In the genomic region with DNA sequence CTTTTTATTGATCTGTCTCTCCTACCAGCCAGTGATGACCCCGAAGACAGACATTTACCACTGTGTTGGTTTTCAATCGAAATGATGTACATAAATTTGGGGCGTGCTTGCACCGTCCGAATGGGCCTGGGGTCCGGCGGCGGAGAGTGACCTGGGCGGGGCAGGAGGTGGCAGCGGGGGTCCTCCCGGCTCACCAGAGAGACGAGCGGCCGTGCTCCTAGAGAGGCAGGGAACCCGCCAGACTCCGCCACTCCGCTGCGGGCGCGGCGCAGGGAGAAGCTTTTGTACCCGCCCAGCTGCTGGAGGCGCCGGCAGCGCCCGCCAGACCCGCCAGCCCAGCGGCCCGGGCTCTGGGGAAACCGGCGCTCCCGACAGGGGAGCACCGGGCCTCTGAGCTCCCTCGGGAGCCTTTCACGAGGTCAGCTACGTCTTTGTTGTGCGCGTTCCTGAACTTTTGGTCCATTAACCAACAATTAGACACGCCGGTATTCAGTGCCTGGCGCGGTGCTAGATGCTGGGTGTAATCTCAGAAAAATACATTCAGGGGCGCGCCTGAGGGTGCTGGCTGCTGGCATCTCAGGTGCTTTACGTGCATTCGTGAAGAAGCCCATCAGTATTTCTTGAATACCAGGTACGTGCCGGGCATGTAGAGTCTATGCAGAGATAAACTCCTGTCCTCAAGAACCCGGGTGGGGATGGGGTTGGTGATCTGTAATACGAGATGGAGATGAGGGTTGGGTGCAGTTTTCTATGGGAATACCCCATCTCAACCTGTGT, we compare ENCODE assay signal across 8 cellular contexts. TPM values are rescaled to one million over a fixed set of nuclear protein-coding genes. Genes with fewer than 3 reads are reported as not detected.
A peak's percentile ranks its signal among the peaks of the same experiment; 100 is the strongest.
DNase-seq lines count a peak whose midpoint lies in the region; ATAC-seq and TF ChIP-seq lines count a peak whose summit lies in the region.

TSS of gene PGBD1 (plus strand) at position 285 of the 777 bp plus-strand sequence. CDS start 2,242 bp downstream, outside the sequence.

- TF ChIP-seq CTCF in WERI-Rb-1 (IDR thresholded peaks at IDR 0.05; ENCODE audit: low read depth, low read length) (no peak), spleen (IDR thresholded peaks at IDR 0.05 in 8 of 11, conservative IDR thresholded peaks at IDR 0.05 in 3 of 11) (no peak)

- H3K36me3 ChIP-seq in WERI-Rb-1 (peaks cover 45% of the 10 kb centered on the region), spleen (peaks cover 2 to 45% (median 14%) of the 10 kb centered on the region in 6 donors)

- peak; percentile 50 for DNase-seq in A172 (ENCODE audit: low spot score)
- peak; percentile 18 for DNase-seq in NCI-H2107 (lab: John Stamatoyannopoulos, UW)
- DNase-seq in WERI-Rb-1 = peak; percentile 96
- DNase-seq in cerebellum (ENCODE audit: low spot score) = peak; percentile 83
- DNase-seq in islet precursor cell = peak; percentile 91
- DNase-seq in spleen = peak; percentile 91

- H3K27ac ChIP-seq in WERI-Rb-1 (peak within 1 kb of the TSS; percentile 75), spleen (peak within 1 kb of the TSS in 6 of 8 donors; percentile 1 to 62 (median 42))

- H3K27me3 ChIP-seq in WERI-Rb-1 (ENCODE audit: insufficient read depth, low read depth, severe bottlenecking) (no peaks in the 10 kb centered on the region), spleen (replicated peaks in 1 of 7) (peaks cover 0 to 19% (median 0%) of the 10 kb centered on the region in 7 donors)

- H3K9me3 ChIP-seq in WERI-Rb-1 (ENCODE audit: severe bottlenecking) (no peaks in the 10 kb centered on the region), spleen (peaks cover 0 to 6% (median 0%) of the 10 kb centered on the region in 8 donors)

- ATAC-seq in GM18517 (IDR thresholded peaks at IDR 0.05; ENCODE audit: unreplicated experiment) (peak; percentile 67), HG02981 (IDR thresholded peaks at IDR 0.05; ENCODE audit: unreplicated experiment) (peak; percentile 79)

- intact Hi-C loops in spleen (cut with DNase I; ENCODE audit: low total_unique reads) = no loop called here

- WGBS in spleen, 5 donors = 1 to 3% (median 1%) methylated on average over 38 to 50 of the region's 50 CpGs

- H3K4me3 ChIP-seq in WERI-Rb-1 (ENCODE audit: low read depth, low read length) (peak within 1 kb of the TSS; percentile 98), spleen (peak within 1 kb of the TSS; percentile 43 to 71 (median 54))

- peak in 1 of 3 donors; percentile 19 for TF ChIP-seq POLR2A in spleen (IDR thresholded peaks at IDR 0.05)

- peaks cover 0 to 25% (median 17%) of the 10 kb centered on the region in 6 donors for H3K4me1 ChIP-seq in spleen

RNA-seq across cellular contexts. Expression of gene PGBD1, which starts in this region (rescaled TPM):
- total RNA-seq in A172 (2014; rRNA removed; shearing (Covaris generic)) = 9.1 and 12.0 TPM in 2 replicates
- total RNA-seq in cerebellum (12.0 TPM), spleen (1 to 10 TPM; 2.7 to 7.8 (median 4.5) TPM)
- 1 to 10 TPM; 1.6 to 3.1 (median 2.4) TPM for polyA plus RNA-seq in spleen

Comparison
In these comparisons a context has a peak if more than half of its experiments do, and no peak if none do; other contexts are left out.
1. Peak in every context shown above with its lines: DNase-seq, ATAC-seq, H3K4me3 ChIP-seq and H3K27ac ChIP-seq.
2. DNase-seq: peak in every context shown above with its lines; median percentile 96 in WERI-Rb-1; 91 in islet precursor cell; 91 in spleen; 83 in cerebellum; 50 in A172; 18 in NCI-H2107.